Comparison of ENCODE assay signal across 16 cellular contexts in the genomic region with DNA sequence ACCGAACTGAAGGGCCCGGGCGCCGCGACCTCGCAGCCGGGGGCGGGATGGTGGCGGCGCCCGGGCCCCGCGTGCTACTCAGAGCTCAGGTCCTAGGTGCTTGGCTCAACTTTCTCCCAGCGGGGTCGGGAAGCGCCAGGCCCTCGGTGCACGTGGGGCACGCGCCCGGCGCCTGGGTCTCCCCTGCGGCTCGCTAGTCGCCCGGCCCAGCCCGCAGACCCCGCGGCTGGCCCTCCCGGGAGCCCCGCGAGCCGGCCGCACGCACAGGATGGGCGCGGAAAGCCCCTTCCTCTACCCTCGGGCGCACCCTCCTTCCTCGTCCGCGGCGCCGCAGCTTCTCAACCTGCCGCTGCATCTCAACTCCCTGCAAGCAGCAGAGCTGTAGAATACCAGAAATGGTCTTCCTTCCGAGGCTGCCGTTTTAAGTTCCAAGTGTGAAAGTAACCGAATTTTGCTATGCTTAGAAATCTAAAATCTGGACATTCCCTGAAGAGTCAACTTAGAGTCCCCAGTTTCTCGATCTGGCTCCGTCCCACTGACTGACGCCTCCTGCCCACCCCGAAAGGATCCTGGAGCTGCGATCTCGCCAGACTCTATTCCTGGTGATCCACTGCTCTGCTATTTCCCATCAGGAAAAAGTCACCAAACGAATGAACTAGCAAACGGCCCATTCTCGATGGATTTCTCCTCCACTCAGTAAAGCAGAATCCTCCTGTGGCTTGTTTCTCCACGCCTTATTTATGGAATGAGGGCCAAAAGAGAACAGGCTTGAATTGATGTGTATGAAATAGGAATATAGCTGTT. TPM values are rescaled to one million over a fixed set of nuclear protein-coding genes. Genes with fewer than 3 reads are reported as not detected.
A peak's percentile ranks its signal among the peaks of the same experiment; 100 is the strongest.
DNase-seq lines count a peak whose midpoint lies in the region; ATAC-seq and TF ChIP-seq lines count a peak whose summit lies in the region.
"Had no signal": no experiment of that assay in that cellular context is flagged by ENCODE, and none has a peak within 500 bp of the region (broad histone marks: within the 10 kb centered on the region; RNA-seq: fewer than 3 reads in every experiment).

No MANE protein-coding gene starts in this region.

- peak overlapping the region; percentile 48 for H3K4me3 ChIP-seq in HUES6 (ENCODE audit: low read depth, low read length)
- no peak overlapping the region for H3K4me3 ChIP-seq in naive thymus-derived CD4-positive, alpha-beta T cell (ENCODE audit: low read length)
- H3K4me3 ChIP-seq: adrenal gland had no signal

- H3K9ac ChIP-seq in HUES6 (ENCODE audit: low read length) = no peak overlapping the region

- H3K27me3 Mint-ChIP-seq in chondrocyte (ENCODE audit: low read depth) = peaks cover 50% of the 10 kb centered on the region
- peaks cover 36 to 48% (median 46%) of the 10 kb centered on the region in 5 donors for H3K27me3 Mint-ChIP-seq in naive thymus-derived CD4-positive, alpha-beta T cell

- DNase-seq in DMS114 treated with DMSO at 0.1 percent for 48 hours (lab: John Stamatoyannopoulos, UW; ENCODE audit: unreplicated experiment) (peak; percentile 26), chondrocyte (ENCODE audit: low spot score) (peak; percentile 82), caudate nucleus (lab: John Stamatoyannopoulos, UW) (no peak), NCI-H524 (lab: John Stamatoyannopoulos, UW) (no peak)
- peak in 1 of 9 donors; percentile 22 for DNase-seq in naive thymus-derived CD4-positive, alpha-beta T cell
- no peak for DNase-seq in activated CD4-positive, CD25-positive, alpha-beta regulatory T cell treated with anti-CD3 and anti-CD28 coated beads, Interleukin-2, amount 50 U/mL, for 72 hours
- DNase-seq: adrenal gland; CD4-positive, CD25-positive, alpha-beta regulatory T cell; GOT3; hippocampal formation; Karpas-422; RPMI8226; stimulated activated CD8-positive, alpha-beta memory T cell treated with anti-CD3 and anti-CD28 coated beads, Interleukin-4, amount 100 ng/mL, for 48 hours had no signal

- no peak overlapping the region for H3K27ac Mint-ChIP-seq in chondrocyte (ENCODE audit: unreplicated experiment)
- peak overlapping the region in 4 of 9 donors; percentile 16 to 42 (median 40) for H3K27ac Mint-ChIP-seq in naive thymus-derived CD4-positive, alpha-beta T cell
- H3K27ac Mint-ChIP-seq: CD4-positive, CD25-positive, alpha-beta regulatory T cell had no signal

- no peak overlapping the region for H3K27ac ChIP-seq in HUES6 (ENCODE audit: low read depth, low read length)
- H3K27ac ChIP-seq in naive thymus-derived CD4-positive, alpha-beta T cell (ENCODE audit: low read depth, low read length) = no peak overlapping the region
- no peak overlapping the region for H3K27ac ChIP-seq in caudate nucleus (ENCODE audit: low read depth, low read length)
- H3K27ac ChIP-seq: adrenal gland had no signal

- no peak for TF ChIP-seq CTCF in chondrocyte (IDR thresholded peaks at IDR 0.05)

- H3K27me3 ChIP-seq in HUES6 (ENCODE audit: control insufficient read depth, insufficient read depth, low read length) = peaks cover 74% of the 10 kb centered on the region
- peaks cover 20 to 34% of the 10 kb centered on the region in 2 donors for H3K27me3 ChIP-seq in naive thymus-derived CD4-positive, alpha-beta T cell (ENCODE audit: control insufficient read depth in 2 of 2, insufficient read depth in 2 of 2, low read length in 2 of 2)

- peaks cover 25% of the 10 kb centered on the region for H3K36me3 ChIP-seq in HUES6 (ENCODE audit: control insufficient read depth, insufficient read depth, low read length)
- H3K36me3 ChIP-seq in naive thymus-derived CD4-positive, alpha-beta T cell (ENCODE audit: control insufficient read depth in 2 of 3, insufficient read depth in 3 of 3, low read length in 3 of 3) = peaks cover 5 to 16% (median 6%) of the 10 kb centered on the region in 3 experiments

- intact Hi-C loops in naive thymus-derived CD4-positive, alpha-beta T cell (cut with micrococcal nuclease) = loop anchor here in 1 of 2 donors (2.0 kb wide), 1 partner anchor 155 kb away; no protein-coding TSS in a partner anchor

- H3K9me3 Mint-ChIP-seq in chondrocyte (ENCODE audit: low read depth) = no peaks in the 10 kb centered on the region
- H3K9me3 Mint-ChIP-seq in naive thymus-derived CD4-positive, alpha-beta T cell = peaks cover 0 to 19% (median 5%) of the 10 kb centered on the region in 11 donors

- peaks cover 32% of the 10 kb centered on the region for H3K36me3 Mint-ChIP-seq in chondrocyte (ENCODE audit: low read depth)
- H3K36me3 Mint-ChIP-seq in naive thymus-derived CD4-positive, alpha-beta T cell = peaks cover 11 to 29% (median 18%) of the 10 kb centered on the region in 5 donors

- H3K4me3 Mint-ChIP-seq in chondrocyte (ENCODE audit: unreplicated experiment) = peak overlapping the region; percentile 24
- H3K4me3 Mint-ChIP-seq in naive thymus-derived CD4-positive, alpha-beta T cell = peak overlapping the region in 8 of 10 donors; percentile 1 to 73 (median 39)

- ATAC-seq in naive thymus-derived CD4-positive, alpha-beta T cell = no peak
- ATAC-seq in HG03025 (IDR thresholded peaks at IDR 0.05; ENCODE audit: low FRiP score, unreplicated experiment) = no peak

- POLR2A ChIA-PET in naive thymus-derived CD4-positive, alpha-beta T cell (lab: Charles Lee) = no interaction called here

- peaks cover 6% of the 10 kb centered on the region for H3K4me1 ChIP-seq in HUES6 (ENCODE audit: control insufficient read depth, insufficient read depth, low read length)
- peaks cover 0 to 16% of the 10 kb centered on the region in 2 donors for H3K4me1 ChIP-seq in naive thymus-derived CD4-positive, alpha-beta T cell (ENCODE audit: control insufficient read depth in 2 of 2, insufficient read depth in 2 of 2, low read length in 2 of 2)

- CTCF ChIA-PET in naive thymus-derived CD4-positive, alpha-beta T cell (lab: Charles Lee) = no interaction called here

- H3K4me1 Mint-ChIP-seq in chondrocyte (ENCODE audit: low read depth) = peaks cover 14% of the 10 kb centered on the region
- peaks cover 11 to 30% (median 22%) of the 10 kb centered on the region in 7 donors for H3K4me1 Mint-ChIP-seq in naive thymus-derived CD4-positive, alpha-beta T cell

- no peaks in the 10 kb centered on the region for H3K9me3 ChIP-seq in HUES6 (ENCODE audit: control insufficient read depth, insufficient read depth, low read depth, low read length)
- no peaks in the 10 kb centered on the region for H3K9me3 ChIP-seq in naive thymus-derived CD4-positive, alpha-beta T cell (ENCODE audit: control insufficient read depth in 2 of 3, low read length in 3 of 3)
- H3K9me3 ChIP-seq: adrenal gland had no signal

RNA-seq across cellular contexts. Expression of a gene that starts 5.6 kb away (rescaled TPM):
- not detected in 3 replicates for total RNA-seq in chondrocyte
- not detected for total RNA-seq in naive thymus-derived CD4-positive, alpha-beta T cell
- not detected for polyA plus RNA-seq in naive thymus-derived CD4-positive, alpha-beta T cell
- total RNA-seq: CD4-positive, CD25-positive, alpha-beta regulatory T cell; myocyte had no signal
- polyA plus RNA-seq: adrenal gland; CD4-positive, CD25-positive, alpha-beta regulatory T cell had no signal

Comparison
In these comparisons a context has a peak if more than half of its experiments do, and no peak if none do; other contexts are left out.
1. DNase-seq: peak in DMS114 treated with DMSO at 0.1 percent for 48 hours (single experiment) and chondrocyte (single experiment); none in activated CD4-positive, CD25-positive, alpha-beta regulatory T cell treated with anti-CD3 and anti-CD28 coated beads, Interleukin-2, amount 50 U/mL, for 72 hours (single experiment), caudate nucleus (0 of 61) and NCI-H524 (0 of 2).